ENCODE assay signal across 9 cellular contexts in the genomic region with DNA sequence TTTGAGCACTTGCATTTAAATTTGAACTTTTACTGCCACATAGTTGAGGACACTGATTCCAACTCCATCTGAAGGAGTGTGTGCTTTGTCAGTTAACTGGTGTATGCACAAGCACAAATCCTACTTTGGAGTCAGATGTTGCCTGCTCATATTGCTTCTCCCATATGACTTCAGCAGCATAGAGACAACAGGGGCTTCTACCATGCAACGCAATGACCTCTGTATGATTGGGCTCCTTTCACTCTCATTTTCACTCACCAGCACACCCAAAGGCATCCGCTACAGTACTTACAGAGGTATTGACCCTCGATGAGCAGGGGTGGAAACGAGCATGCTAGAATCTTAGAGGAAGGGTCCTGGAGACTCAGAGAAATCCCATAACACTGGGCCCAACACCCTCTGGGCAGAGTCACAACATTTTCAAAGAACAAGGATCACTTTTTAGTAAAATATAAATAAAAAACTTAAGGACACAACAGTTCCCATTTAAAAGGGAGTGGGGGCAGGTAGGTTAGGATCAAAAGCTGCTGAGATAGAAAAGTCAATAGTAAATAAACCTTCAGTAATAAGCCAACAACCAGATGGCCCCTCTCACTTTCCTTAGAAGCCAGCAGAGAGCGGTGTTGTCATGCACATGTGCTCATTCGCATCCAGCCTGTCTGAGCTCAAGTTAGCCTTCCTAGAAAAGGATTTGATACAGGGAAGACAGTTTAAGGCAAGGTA.
DNase-seq lines count a peak whose midpoint lies in the region; ATAC-seq, FAIRE-seq and TF ChIP-seq lines count a peak whose summit lies in the region.
"Had no signal": no experiment of that assay in that cellular context is flagged by ENCODE, and none has a peak within 500 bp of the region (broad histone marks: within the 10 kb centered on the region; RNA-seq: fewer than 3 reads in every experiment).

No MANE protein-coding gene starts in this region.

- H3K27ac Mint-ChIP-seq in MCF 10A (ENCODE audit: low read depth, unreplicated experiment) = no peak overlapping the region
- H3K27ac Mint-ChIP-seq: dendritic cell treated with granulocyte-macrophage colony-stimulating factor and Interleukin-4, amounts not matched to agents 40 ng/mL and 50 ng/mL, for 4 days had no signal

- TF ChIP-seq CTCF in MCF 10A (IDR thresholded peaks at IDR 0.05; ENCODE audit: unreplicated experiment) (peak; percentile 94), tibial artery (IDR thresholded peaks at IDR 0.05) (peak; percentile 63 to 65)

- no TSS peak for BruUV-seq in MCF 10A (replicated peaks; lab: Mats Ljungman, UMichigan)

- no peaks in the 10 kb centered on the region for H3K4me1 ChIP-seq in tibial artery

- no peak overlapping the region for H3K4me3 Mint-ChIP-seq in MCF 10A (ENCODE audit: unreplicated experiment)
- H3K4me3 Mint-ChIP-seq: dendritic cell treated with granulocyte-macrophage colony-stimulating factor and Interleukin-4, amounts not matched to agents 40 ng/mL and 50 ng/mL, for 4 days had no signal

- no peaks in the 10 kb centered on the region for H3K36me3 ChIP-seq in tibial artery

- H3K4me3 ChIP-seq in tibial artery = no peak overlapping the region

- FAIRE-seq in islet of Langerhans (lab: Jason Lieb, UNC) = peak; percentile 24

- no peaks in the 10 kb centered on the region for H3K36me3 Mint-ChIP-seq in MCF 10A (ENCODE audit: insufficient read depth, unreplicated experiment)

- no peaks in the 10 kb centered on the region for H3K4me1 Mint-ChIP-seq in MCF 10A (ENCODE audit: insufficient read depth, unreplicated experiment)

- no peaks in the 10 kb centered on the region for H3K27me3 ChIP-seq in tibial artery

- POLR2A ChIA-PET in MCF 10A (lab: Yijun Ruan, JAX) = interaction anchor here (0.8 to 1.1 kb wide), 4 partner anchors 11 to 846 kb away, joined by 3 read pairs; no protein-coding TSS in a partner anchor

- no peaks in the 10 kb centered on the region for H3K27me3 Mint-ChIP-seq in MCF 10A (ENCODE audit: insufficient read depth, unreplicated experiment)
- H3K27me3 Mint-ChIP-seq: dendritic cell treated with granulocyte-macrophage colony-stimulating factor and Interleukin-4, amounts not matched to agents 40 ng/mL and 50 ng/mL, for 4 days had no signal

- CTCF ChIA-PET in MCF 10A (lab: Yijun Ruan, JAX) = interaction anchor here (0.5 to 3.4 kb wide), 40 partner anchors 8 to 1096 kb away, joined by 3 to 25 read pairs (median 3); partner anchors contain the start of gene SNX24

- peak; percentile 24 for DNase-seq in 8988T
- DNase-seq in NCI-H69 (lab: John Stamatoyannopoulos, UW) = peak; percentile 90
- peak; percentile 89 for DNase-seq in MCF 10A (ENCODE audit: unreplicated experiment)
- peak; percentile 43 to 69 for DNase-seq in tibial artery
- no peak for DNase-seq in stimulated activated CD4-positive, alpha-beta T cell treated with anti-CD3 and anti-CD28 coated beads, Interleukin-2, amount 100 ng/mL, for 48 hours

- H3K9me3 ChIP-seq in tibial artery = no peaks in the 10 kb centered on the region

- ATAC-seq in GM18498 (IDR thresholded peaks at IDR 0.05; ENCODE audit: unreplicated experiment) = peak; percentile 78
- ATAC-seq in HG03521 (IDR thresholded peaks at IDR 0.05; ENCODE audit: unreplicated experiment) = peak; percentile 66

- intact Hi-C loops in MCF 10A (cut with micrococcal nuclease) = loop anchor here (1.0 to 10.0 kb wide), 7 partner anchors 329 to 1095 kb away; partner anchors contain the start of gene SNX24
- intact Hi-C loops in tibial artery (cut with DNase I; ENCODE audit: low total_unique reads) = loop anchor here (5.0 kb wide), 1 partner anchor 856 kb away; no protein-coding TSS in a partner anchor

- H3K9me3 Mint-ChIP-seq in MCF 10A (ENCODE audit: unreplicated experiment) = no peaks in the 10 kb centered on the region
- H3K9me3 Mint-ChIP-seq: dendritic cell treated with granulocyte-macrophage colony-stimulating factor and Interleukin-4, amounts not matched to agents 40 ng/mL and 50 ng/mL, for 4 days had no signal

- no peak overlapping the region for H3K27ac ChIP-seq in tibial artery

Comparison
In these comparisons a context has a peak if more than half of its experiments do, and no peak if none do; other contexts are left out.
1. DNase-seq: peak in 8988T (single experiment), NCI-H69 (single experiment), MCF 10A (single experiment) and tibial artery (2 of 2); none in stimulated activated CD4-positive, alpha-beta T cell treated with anti-CD3 and anti-CD28 coated beads, Interleukin-2, amount 100 ng/mL, for 48 hours (0 of 2).